In genomic region chr3:178078933-178079332, GRCh38 we compare ENCODE assay signal across 13 cellular contexts.
DNase-seq lines count a peak whose midpoint lies in the region; ATAC-seq and TF ChIP-seq lines count a peak whose summit lies in the region.
"Had no signal": no experiment of that assay in that cellular context is flagged by ENCODE, and none has a peak within 500 bp of the region (broad histone marks: within the 10 kb centered on the region; RNA-seq: fewer than 3 reads in every experiment).

No MANE protein-coding gene starts in this region.

- in situ Hi-C loops in G401 (cut with HindIII; ENCODE audit: low sequenced_read_pairs) (no loop called here), mammary epithelial cell (cut with MboI; ENCODE audit: low sequenced_read_pairs in 2 of 2) (no loop called here)

- no peaks in the 10 kb centered on the region for H4K20me1 ChIP-seq in mammary epithelial cell (ENCODE audit: insufficient read depth, low read length)

- dilution Hi-C loops in mammary epithelial cell (cut with HindIII; ENCODE audit: low sequenced_read_pairs): loop anchor here (5.0 kb wide), 1 partner anchor 52 kb away; no protein-coding TSS in a partner anchor

- peak overlapping the region; percentile 43 for H2BK120ac ChIP-seq in trophoblast cell (ENCODE audit: insufficient read depth, low read length, poor library complexity)

- ATAC-seq in natural killer cell: no peak

- CTCF ChIA-PET in mammary epithelial cell (lab: Charles Lee; ENCODE audit: low non-redundant PET): no interaction called here

- H3K14ac ChIP-seq in trophoblast cell (ENCODE audit: low read length): no peak overlapping the region

- H3K4me2 ChIP-seq in mammary epithelial cell (ENCODE audit: insufficient read depth, low read depth, low read length): no peak overlapping the region
- H3K4me2 ChIP-seq in trophoblast cell (ENCODE audit: low read length): no peak overlapping the region
- H3K4me2 ChIP-seq: KMS-11 had no signal

- H4K8ac ChIP-seq in trophoblast cell (ENCODE audit: low read depth, low read length): no peak overlapping the region

- intact Hi-C loops in mammary epithelial cell (cut with micrococcal nuclease): no loop called here
- intact Hi-C loops in left ventricle myocardium inferior (cut with micrococcal nuclease): no loop called here
- intact Hi-C loops in natural killer cell (cut with micrococcal nuclease): no loop called here

- H3K4ac ChIP-seq in trophoblast cell (ENCODE audit: low read depth, low read length): no peak overlapping the region

- no peak overlapping the region for H3K4me3 Mint-ChIP-seq in natural killer cell

- H3K9me3 ChIP-seq in mammary epithelial cell (replicated peaks; ENCODE audit: insufficient read depth, low read length): no peaks in the 10 kb centered on the region
- H3K9me3 ChIP-seq in left ventricle myocardium inferior (replicated peaks): no peaks in the 10 kb centered on the region
- no peaks in the 10 kb centered on the region for H3K9me3 ChIP-seq in trophoblast cell (ENCODE audit: insufficient read depth, low read depth, low read length)
- no peaks in the 10 kb centered on the region for H3K9me3 ChIP-seq in effector memory CD4-positive, alpha-beta T cell (ENCODE audit: control insufficient read depth, low read length)
- H3K9me3 ChIP-seq: HAP-1 had no signal

- no peaks in the 10 kb centered on the region for H3K36me3 ChIP-seq in mammary epithelial cell (ENCODE audit: insufficient read depth, low read length)
- no peaks in the 10 kb centered on the region for H3K36me3 ChIP-seq in left ventricle myocardium inferior
- no peaks in the 10 kb centered on the region for H3K36me3 ChIP-seq in trophoblast cell (ENCODE audit: control insufficient read depth in 1 of 2, insufficient read depth in 2 of 2, low read length in 2 of 2)
- H3K36me3 ChIP-seq in effector memory CD4-positive, alpha-beta T cell (ENCODE audit: control insufficient read depth, insufficient read depth, low read length): no peaks in the 10 kb centered on the region
- H3K36me3 ChIP-seq: HAP-1 had no signal

- no peak overlapping the region for H3K23ac ChIP-seq in trophoblast cell (ENCODE audit: low read length)

- no peak for TF ChIP-seq POLR2A in erythroblast (IDR thresholded peaks at IDR 0.05; ENCODE audit: low read length)

- H2AFZ ChIP-seq in mammary epithelial cell (ENCODE audit: low read depth, low read length) (peak overlapping the region; percentile 60), trophoblast cell (ENCODE audit: insufficient read depth, low read length, poor library complexity) (no peak overlapping the region)

- no peak overlapping the region for H3K18ac ChIP-seq in trophoblast cell (ENCODE audit: low read length)

- H3K4me1 ChIP-seq in mammary epithelial cell (ENCODE audit: insufficient read depth, low read length): no peaks in the 10 kb centered on the region
- H3K4me1 ChIP-seq in left ventricle myocardium inferior: peaks cover 36% of the 10 kb centered on the region
- peaks cover 10 to 13% of the 10 kb centered on the region in 2 experiments for H3K4me1 ChIP-seq in trophoblast cell (ENCODE audit: control insufficient read depth in 1 of 2, insufficient read depth in 2 of 2, low read length in 2 of 2)
- H3K4me1 ChIP-seq in effector memory CD4-positive, alpha-beta T cell (ENCODE audit: control insufficient read depth, insufficient read depth, low read length, poor library complexity, severe bottlenecking): no peaks in the 10 kb centered on the region
- H3K4me1 ChIP-seq: HAP-1 had no signal

- H3K9ac ChIP-seq in mammary epithelial cell (ENCODE audit: insufficient read depth, low read length) (no peak overlapping the region), trophoblast cell (ENCODE audit: low read length) (no peak overlapping the region)
- H3K9ac ChIP-seq: KMS-11 had no signal

- TF ChIP-seq CTCF in mammary epithelial cell (conservative IDR thresholded peaks at IDR 0.05 in 1 of 2, IDR thresholded peaks at IDR 0.05 in 1 of 2; ENCODE audit: extremely low read depth in 1 of 2, insufficient read depth in 1 of 2, low read depth in 1 of 2, low read length in 2 of 2) (no peak), left ventricle myocardium inferior (IDR thresholded peaks at IDR 0.05; ENCODE audit: borderline replicate concordance) (no peak), natural killer cell (IDR thresholded peaks at IDR 0.05) (no peak)

- no peak overlapping the region for H4K12ac ChIP-seq in trophoblast cell (ENCODE audit: low read depth, low read length)

- H3K79me2 ChIP-seq in mammary epithelial cell (ENCODE audit: insufficient read depth, low read length): no peaks in the 10 kb centered on the region
- peaks cover 2% of the 10 kb centered on the region for H3K79me2 ChIP-seq in trophoblast cell (ENCODE audit: control insufficient read depth, insufficient read depth, low read length, poor library complexity)

- H3K27me3 ChIP-seq in mammary epithelial cell (ENCODE audit: insufficient read depth, low read length): no peaks in the 10 kb centered on the region
- H3K27me3 ChIP-seq in left ventricle myocardium inferior (ENCODE audit: low read depth): no peaks in the 10 kb centered on the region
- no peaks in the 10 kb centered on the region for H3K27me3 ChIP-seq in trophoblast cell (ENCODE audit: insufficient read depth, low read length)
- H3K27me3 ChIP-seq in effector memory CD4-positive, alpha-beta T cell (replicated peaks; ENCODE audit: control insufficient read depth, insufficient read depth, low read length, poor library complexity, severe bottlenecking): no peaks in the 10 kb centered on the region

- peaks cover 0 to 3% of the 10 kb centered on the region in 2 donors for H3K27me3 Mint-ChIP-seq in natural killer cell (ENCODE audit: low read depth in 2 of 2)

- H3K4me3 ChIP-seq in mammary epithelial cell (replicated peaks in 1 of 3; ENCODE audit: insufficient read depth in 1 of 3, low read depth in 2 of 3, low read length in 3 of 3) (no peak overlapping the region), left ventricle myocardium inferior (no peak overlapping the region), trophoblast cell (ENCODE audit: low read depth, low read length) (no peak overlapping the region)
- H3K4me3 ChIP-seq in effector memory CD4-positive, alpha-beta T cell (ENCODE audit: insufficient read depth, low read depth, low read length, poor library complexity, severe bottlenecking): no peak overlapping the region
- H3K4me3 ChIP-seq: HAP-1 had no signal

- H3K27ac ChIP-seq in mammary epithelial cell (ENCODE audit: insufficient read depth, low read depth, low read length) (no peak overlapping the region), left ventricle myocardium inferior (replicated peaks) (peak overlapping the region; percentile 19), trophoblast cell (ENCODE audit: low read depth, low read length) (peak overlapping the region; percentile 55)
- H3K27ac ChIP-seq in effector memory CD4-positive, alpha-beta T cell (ENCODE audit: insufficient read depth, low read length, poor library complexity, severe bottlenecking): no peak overlapping the region
- H3K27ac ChIP-seq: KMS-11, RWPE1 had no signal

- H3K79me1 ChIP-seq in trophoblast cell (ENCODE audit: low read length): peaks cover 14% of the 10 kb centered on the region

- H2AK5ac ChIP-seq in trophoblast cell (ENCODE audit: low read length): no peak overlapping the region

- DNase-seq in G401 (ENCODE audit: low spot score) (peak; percentile 73), mammary epithelial cell (no peak), left ventricle myocardium inferior (no peak), trophoblast cell (peak; percentile 4 to 37), natural killer cell (no peak), erythroblast (lab: John Stamatoyannopoulos, UW) (no peak), activated gamma-delta T cell (lab: John Stamatoyannopoulos, UW) (no peak)
- no peak for DNase-seq in effector memory CD4-positive, alpha-beta T cell
- DNase-seq: stimulated activated CD4-positive, alpha-beta T cell treated with anti-CD3 and anti-CD28 coated beads, Interleukin-2, amount 100 ng/mL, for 24 hours; stimulated activated naive CD4-positive, alpha-beta T cell treated with Interleukin-2 at 50 U/mL for 16 hours had no signal

- no peaks in the 10 kb centered on the region for H3K36me3 Mint-ChIP-seq in natural killer cell

- H4K91ac ChIP-seq in trophoblast cell (ENCODE audit: low read depth, low read length): no peak overlapping the region

- H3K9me3 Mint-ChIP-seq in natural killer cell: no peaks in the 10 kb centered on the region

- BruUV-seq in mammary epithelial cell (replicated peaks; lab: Mats Ljungman, UMichigan): no TSS peak

- H2BK5ac ChIP-seq in trophoblast cell (ENCODE audit: low read depth, low read length, poor library complexity): no peak overlapping the region

- WGBS in mammary epithelial cell (ENCODE audit: low coverage, missing lambda C conversion rate): 0% methylated on average over 1 of the region's 1 CpG
- no CpG with 5 or more reads among the region's 1 CpG for WGBS in trophoblast cell (ENCODE audit: extremely low coverage, insufficient coverage, insufficient read length)

- H2BK12ac ChIP-seq in trophoblast cell (ENCODE audit: low read length): no peak overlapping the region

- H3K4me1 Mint-ChIP-seq in natural killer cell: peaks cover 6 to 10% of the 10 kb centered on the region in 2 donors

- H3K27ac Mint-ChIP-seq in natural killer cell: no peak overlapping the region

Comparison
In these comparisons a context has a peak if more than half of its experiments do, and no peak if none do; other contexts are left out.
1. DNase-seq: peak in G401 (single experiment) and trophoblast cell (2 of 2); none in mammary epithelial cell (single experiment), left ventricle myocardium inferior (single experiment), natural killer cell (single experiment), effector memory CD4-positive, alpha-beta T cell (0 of 3), erythroblast (0 of 2) and activated gamma-delta T cell (single experiment).
2. H3K27ac ChIP-seq: peak in left ventricle myocardium inferior (single experiment) and trophoblast cell (single experiment); none in mammary epithelial cell (single experiment) and effector memory CD4-positive, alpha-beta T cell (single experiment).